In the genomic region with DNA sequence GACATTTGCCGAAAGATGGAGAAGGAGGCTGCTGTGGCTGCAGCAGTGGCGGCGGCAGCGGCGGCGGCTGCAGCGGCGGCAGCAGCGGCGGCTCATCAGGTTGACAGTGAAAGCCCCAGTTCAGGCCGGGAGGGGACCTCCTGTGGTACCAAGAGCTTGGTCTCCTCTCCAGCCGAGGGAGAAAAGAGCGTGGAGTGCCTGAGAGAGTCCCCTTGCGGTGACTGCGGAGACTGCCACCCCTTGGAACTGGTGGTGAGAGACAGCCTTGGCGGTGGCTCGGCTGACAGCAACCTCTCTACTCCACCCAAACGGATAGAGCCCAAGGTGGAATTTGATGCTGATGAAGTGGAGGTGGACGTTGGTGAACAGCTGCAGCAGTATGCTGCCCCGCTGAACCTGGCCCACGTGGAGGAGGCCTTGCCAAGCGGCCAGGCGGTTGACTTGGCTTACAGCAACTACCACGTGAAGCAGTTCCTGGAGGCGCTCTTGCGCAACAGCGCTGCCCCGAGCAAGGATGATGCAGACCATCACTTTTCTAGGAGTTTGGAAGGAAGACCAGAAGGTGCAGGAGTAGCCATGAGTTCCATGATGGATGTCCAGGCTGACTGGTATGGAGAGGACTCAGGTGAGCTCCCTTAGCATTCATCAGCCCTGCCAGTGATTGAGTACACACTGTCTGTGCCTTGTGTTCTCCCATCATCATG, we compare ENCODE assay signal across 12 cellular contexts. TPM values are rescaled to one million over a fixed set of nuclear protein-coding genes. Genes with fewer than 3 reads are reported as not detected.
DNase-seq lines count a peak whose midpoint lies in the region; ATAC-seq, FAIRE-seq and TF ChIP-seq lines count a peak whose summit lies in the region.
"Had no signal": no experiment of that assay in that cellular context is flagged by ENCODE, and none has a peak within 500 bp of the region (broad histone marks: within the 10 kb centered on the region; RNA-seq: fewer than 3 reads in every experiment).

No MANE protein-coding gene starts in this region.

- no peak overlapping the region for H3K27ac Mint-ChIP-seq in CD8-positive, alpha-beta memory T cell
- H3K27ac Mint-ChIP-seq in activated T-helper 2 cell treated with anti-CD3 and anti-CD28 coated beads, Interferon-gamma antibody, Interleukin-2, Interleukin-4, amounts not matched to agents 10 μg/mL and 5 μg/mL and 100 μg/mL, durations not matched to agents 14 hours and 24 hours and 36 hours = no peak overlapping the region
- H3K27ac Mint-ChIP-seq: activated CD8-positive, alpha-beta memory T cell treated with anti-CD3 and anti-CD28 coated beads, Interleukin-2, amount 10 ng/mL, durations not matched to agents 7 days and 5 days had no signal

- POLR2A ChIA-PET in GM10248 (lab: Yijun Ruan, JAX) = no interaction called here
- POLR2A ChIA-PET in CD8-positive, alpha-beta memory T cell (lab: Charles Lee) = interaction anchor here (0.7 kb wide), 1 partner anchor 24 kb away, joined by 10 read pairs; no protein-coding TSS in a partner anchor

- intact Hi-C loops in pancreas (cut with DNase I) = no loop called here
- intact Hi-C loops in activated T-helper 2 cell treated with anti-CD3 and anti-CD28 coated beads, Interferon-gamma antibody, Interleukin-2, Interleukin-4, amounts not matched to agents 10 μg/mL and 5 μg/mL and 100 μg/mL, durations not matched to agents 14 hours and 24 hours and 36 hours (cut with micrococcal nuclease) = no loop called here

- TF ChIP-seq CTCF in GM10248 (IDR thresholded peaks at IDR 0.05; ENCODE audit: control extremely low read depth, extremely low read depth, low read depth, missing control alignments) (no peak), fibroblast of pulmonary artery (IDR thresholded peaks at IDR 0.05; ENCODE audit: low read length, missing control alignments) (peak; percentile 41), pancreas (IDR thresholded peaks at IDR 0.05) (peak in 1 of 4 donors; percentile 17)

- WGBS in pancreas, 2 donors = 59 to 64% methylated on average over 28 of the region's 28 CpGs

- H3K4me1 ChIP-seq in pancreas = peaks cover 0 to 6% (median 6%) of the 10 kb centered on the region in 3 donors
- no peaks in the 10 kb centered on the region for H3K4me1 ChIP-seq in CD8-positive, alpha-beta memory T cell (ENCODE audit: insufficient read depth, low read length)
- H3K4me1 ChIP-seq: SJSA1 had no signal

- FAIRE-seq in pancreas (lab: Jason Lieb, UNC) = no peak
- FAIRE-seq: colon had no signal

- peaks cover 0 to 1% (median 0%) of the 10 kb centered on the region in 3 donors for H3K4me1 Mint-ChIP-seq in CD8-positive, alpha-beta memory T cell
- no peaks in the 10 kb centered on the region for H3K4me1 Mint-ChIP-seq in activated T-helper 2 cell treated with anti-CD3 and anti-CD28 coated beads, Interferon-gamma antibody, Interleukin-2, Interleukin-4, amounts not matched to agents 10 μg/mL and 5 μg/mL and 100 μg/mL, durations not matched to agents 14 hours and 24 hours and 36 hours (ENCODE audit: low read depth)
- H3K4me1 Mint-ChIP-seq: activated CD8-positive, alpha-beta memory T cell treated with anti-CD3 and anti-CD28 coated beads, Interleukin-2, amount 10 ng/mL, durations not matched to agents 7 days and 5 days had no signal

- no peak for TF ChIP-seq EP300 in Ishikawa (IDR thresholded peaks at IDR 0.05; ENCODE audit: borderline replicate concordance)

- H3K4me3 ChIP-seq in fibroblast of pulmonary artery (replicated peaks; ENCODE audit: low read depth, low read length) = no peak overlapping the region
- no peak overlapping the region for H3K4me3 ChIP-seq in pancreas
- H3K4me3 ChIP-seq in CD8-positive, alpha-beta memory T cell (ENCODE audit: low read length) = no peak overlapping the region
- H3K4me3 ChIP-seq: SJSA1 had no signal

- no peak overlapping the region for H3K27ac ChIP-seq in pancreas
- no peak overlapping the region for H3K27ac ChIP-seq in CD8-positive, alpha-beta memory T cell (ENCODE audit: low read depth, low read length)
- H3K27ac ChIP-seq: SJSA1 had no signal

- no peaks in the 10 kb centered on the region for H3K9me3 ChIP-seq in pancreas
- no peaks in the 10 kb centered on the region for H3K9me3 ChIP-seq in CD8-positive, alpha-beta memory T cell (ENCODE audit: low read length)
- H3K9me3 ChIP-seq: SJSA1 had no signal

- DNase-seq in GM10248 (ENCODE audit: extremely low spot score) = peak; percentile 41
- DNase-seq in fibroblast of pulmonary artery (ENCODE audit: low read depth) = no peak
- peak in 3 of 6 donors; percentile 6 to 36 (median 24) for DNase-seq in pancreas
- no peak for DNase-seq in CD8-positive, alpha-beta memory T cell
- DNase-seq in activated T-helper 2 cell treated with anti-CD3 and anti-CD28 coated beads, Interferon-gamma antibody, Interleukin-2, Interleukin-4, amounts not matched to agents 10 μg/mL and 5 μg/mL and 100 μg/mL, durations not matched to agents 14 hours and 24 hours and 36 hours (ENCODE audit: low spot score) = no peak
- DNase-seq: activated CD8-positive, alpha-beta memory T cell treated with anti-CD3 and anti-CD28 coated beads, Interleukin-2, amount 10 ng/mL, durations not matched to agents 7 days and 5 days; GOT3; NCI-H2171 had no signal

- peaks cover 0 to 2% (median 0%) of the 10 kb centered on the region in 5 donors for H3K9me3 Mint-ChIP-seq in CD8-positive, alpha-beta memory T cell
- H3K9me3 Mint-ChIP-seq in activated T-helper 2 cell treated with anti-CD3 and anti-CD28 coated beads, Interferon-gamma antibody, Interleukin-2, Interleukin-4, amounts not matched to agents 10 μg/mL and 5 μg/mL and 100 μg/mL, durations not matched to agents 14 hours and 24 hours and 36 hours = no peaks in the 10 kb centered on the region

- peaks cover 0 to 8% (median 0%) of the 10 kb centered on the region in 4 donors for H3K27me3 ChIP-seq in pancreas
- H3K27me3 ChIP-seq in CD8-positive, alpha-beta memory T cell (ENCODE audit: insufficient read depth, low read length, poor library complexity, severe bottlenecking) = peaks cover 13% of the 10 kb centered on the region

- H3K4me3 Mint-ChIP-seq in CD8-positive, alpha-beta memory T cell = no peak overlapping the region
- no peak overlapping the region for H3K4me3 Mint-ChIP-seq in activated T-helper 2 cell treated with anti-CD3 and anti-CD28 coated beads, Interferon-gamma antibody, Interleukin-2, Interleukin-4, amounts not matched to agents 10 μg/mL and 5 μg/mL and 100 μg/mL, durations not matched to agents 14 hours and 24 hours and 36 hours (ENCODE audit: low read depth)
- H3K4me3 Mint-ChIP-seq: activated CD8-positive, alpha-beta memory T cell treated with anti-CD3 and anti-CD28 coated beads, Interleukin-2, amount 10 ng/mL, durations not matched to agents 7 days and 5 days had no signal

- peaks cover 22 to 47% of the 10 kb centered on the region in 2 donors for H3K27me3 Mint-ChIP-seq in CD8-positive, alpha-beta memory T cell
- H3K27me3 Mint-ChIP-seq in activated T-helper 2 cell treated with anti-CD3 and anti-CD28 coated beads, Interferon-gamma antibody, Interleukin-2, Interleukin-4, amounts not matched to agents 10 μg/mL and 5 μg/mL and 100 μg/mL, durations not matched to agents 14 hours and 24 hours and 36 hours (ENCODE audit: low read depth) = peaks cover 8% of the 10 kb centered on the region

- ATAC-seq in pancreas = peak in 3 of 4 donors; percentile 44 to 72 (median 69)
- no peak for ATAC-seq in GM18498 (IDR thresholded peaks at IDR 0.05; ENCODE audit: unreplicated experiment)
- ATAC-seq: activated CD8-positive, alpha-beta memory T cell treated with anti-CD3 and anti-CD28 coated beads, Interleukin-2, amount 10 ng/mL, durations not matched to agents 7 days and 5 days had no signal

- no peaks in the 10 kb centered on the region for H3K36me3 Mint-ChIP-seq in CD8-positive, alpha-beta memory T cell
- no peaks in the 10 kb centered on the region for H3K36me3 Mint-ChIP-seq in activated T-helper 2 cell treated with anti-CD3 and anti-CD28 coated beads, Interferon-gamma antibody, Interleukin-2, Interleukin-4, amounts not matched to agents 10 μg/mL and 5 μg/mL and 100 μg/mL, durations not matched to agents 14 hours and 24 hours and 36 hours (ENCODE audit: low read depth)
- H3K36me3 Mint-ChIP-seq: activated CD8-positive, alpha-beta memory T cell treated with anti-CD3 and anti-CD28 coated beads, Interleukin-2, amount 10 ng/mL, durations not matched to agents 7 days and 5 days had no signal

- CTCF ChIA-PET in GM10248 (lab: Yijun Ruan, JAX) = no interaction called here
- CTCF ChIA-PET in CD8-positive, alpha-beta memory T cell (lab: Charles Lee) = no interaction called here

- no peaks in the 10 kb centered on the region for H3K36me3 ChIP-seq in pancreas
- H3K36me3 ChIP-seq in CD8-positive, alpha-beta memory T cell (ENCODE audit: insufficient read depth, low read length) = no peaks in the 10 kb centered on the region
- H3K36me3 ChIP-seq: SJSA1 had no signal

- no peak for TF ChIP-seq RAD21 in Ishikawa (IDR thresholded peaks at IDR 0.05; ENCODE audit: low read depth)

TF ChIP-seq in Ishikawa, 13 proteins besides CTCF, POLR2A, EP300 and RAD21:
- TF ChIP-seq CEBPB (IDR thresholded peaks at IDR 0.05) = peak; percentile 82
- TF ChIP-seq TAF1 (IDR thresholded peaks at IDR 0.05; ENCODE audit: low read depth) = no peak

RNA-seq across cellular contexts. Expression of a gene that starts 6.3 kb away (rescaled TPM):
- total RNA-seq in pancreas = under 1 TPM; under 0.01 to 0.06 (median under 0.01) TPM
- under 1 TPM; 0.04 to 0.05 TPM for polyA plus RNA-seq in pancreas
- total RNA-seq in CD8-positive, alpha-beta memory T cell = not detected
- not detected for polyA plus RNA-seq in CD8-positive, alpha-beta memory T cell
- 0.02 TPM in 1 of 2 replicates, not detected in the other for total RNA-seq in activated T-helper 2 cell treated with anti-CD3 and anti-CD28 coated beads, Interferon-gamma antibody, Interleukin-2, Interleukin-4, amounts not matched to agents 10 μg/mL and 5 μg/mL and 100 μg/mL, durations not matched to agents 14 hours and 24 hours and 36 hours
- total RNA-seq: activated CD8-positive, alpha-beta memory T cell treated with anti-CD3 and anti-CD28 coated beads, Interleukin-2, amount 10 ng/mL, durations not matched to agents 7 days and 5 days; SJSA1 had no signal
